8 cellular contexts compared by ENCODE assay signal in genomic region chr17:11997972-11998233, GRCh38. TPM values are rescaled to one million over a fixed set of nuclear protein-coding genes. Genes with fewer than 3 reads are reported as not detected.
DNase-seq lines count a peak whose midpoint lies in the region; ATAC-seq and TF ChIP-seq lines count a peak whose summit lies in the region.

No MANE protein-coding gene starts in this region.

- H3K4me3 ChIP-seq in left lung (peak overlapping the region; percentile 68 to 72), thoracic aorta (peak overlapping the region; percentile 99)

- H3K36me3 ChIP-seq in left lung (peaks cover 0 to under 1% of the 10 kb centered on the region in 2 donors), thoracic aorta (no peaks in the 10 kb centered on the region)

- ATAC-seq in activated naive CD8-positive, alpha-beta T cell treated with anti-CD3 and anti-CD28 coated beads, Interleukin-2, amount 10 ng/mL, durations not matched to agents 7 days and 5 days (ENCODE audit: low read depth) = no peak
- no peak for ATAC-seq in left lung
- ATAC-seq in thoracic aorta (ENCODE audit: insufficient number of reproducible peaks, low FRiP score, low read depth) = no peak
- ATAC-seq in HG02938 (IDR thresholded peaks at IDR 0.05; ENCODE audit: unreplicated experiment) = no peak
- no peak for ATAC-seq in GM19023 (IDR thresholded peaks at IDR 0.05; ENCODE audit: unreplicated experiment)

- POLR2A ChIA-PET in activated naive CD8-positive, alpha-beta T cell treated with anti-CD3 and anti-CD28 coated beads, Interleukin-2, amount 10 ng/mL, durations not matched to agents 7 days and 5 days (lab: Charles Lee) = interaction anchor here (0.7 to 5.8 kb wide), 18 partner anchors 9 to 1298 kb away, joined by 3 to 179 read pairs (median 9); partner anchors contain the start of genes ELAC2 and MAP2K4

- H3K27ac ChIP-seq in left lung = peak overlapping the region; percentile 66 to 96
- H3K27ac ChIP-seq in thoracic aorta = peak overlapping the region; percentile 74 to 93

- TF ChIP-seq CTCF in left lung (IDR thresholded peaks at IDR 0.05) (no peak), thoracic aorta (IDR thresholded peaks at IDR 0.05) (no peak)

- peaks cover 2% of the 10 kb centered on the region for H3K36me3 Mint-ChIP-seq in activated CD4-positive, alpha-beta T cell treated with anti-CD3 and anti-CD28 coated beads, Interleukin-2, amount 10 ng/mL, durations not matched to agents 24 days and 14 days (ENCODE audit: low read depth)
- H3K36me3 Mint-ChIP-seq in activated naive CD8-positive, alpha-beta T cell treated with anti-CD3 and anti-CD28 coated beads, Interleukin-2, amount 10 ng/mL, durations not matched to agents 7 days and 5 days = peaks cover 13% of the 10 kb centered on the region

- peak overlapping the region; percentile 94 for H3K27ac Mint-ChIP-seq in activated CD4-positive, alpha-beta T cell treated with anti-CD3 and anti-CD28 coated beads, Interleukin-2, amount 10 ng/mL, durations not matched to agents 24 days and 14 days
- H3K27ac Mint-ChIP-seq in activated naive CD8-positive, alpha-beta T cell treated with anti-CD3 and anti-CD28 coated beads, Interleukin-2, amount 10 ng/mL, durations not matched to agents 7 days and 5 days = peak overlapping the region; percentile 99

- H3K9me3 ChIP-seq in left lung (no peaks in the 10 kb centered on the region), thoracic aorta (no peaks in the 10 kb centered on the region)

- intact Hi-C loops in activated CD4-positive, alpha-beta T cell treated with anti-CD3 and anti-CD28 coated beads, Interleukin-2, amount 10 ng/mL, durations not matched to agents 24 days and 14 days (cut with micrococcal nuclease) = loop anchor here (1.0 kb wide), 1 partner anchor 22 kb away; the partner anchor contains the start of gene MAP2K4
- intact Hi-C loops in left lung (cut with DNase I) = no loop called here

- no peaks in the 10 kb centered on the region for H3K27me3 Mint-ChIP-seq in activated CD4-positive, alpha-beta T cell treated with anti-CD3 and anti-CD28 coated beads, Interleukin-2, amount 10 ng/mL, durations not matched to agents 24 days and 14 days
- H3K27me3 Mint-ChIP-seq in activated naive CD8-positive, alpha-beta T cell treated with anti-CD3 and anti-CD28 coated beads, Interleukin-2, amount 10 ng/mL, durations not matched to agents 7 days and 5 days = peaks cover 4% of the 10 kb centered on the region

- no peak for DNase-seq in activated CD4-positive, alpha-beta T cell treated with anti-CD3 and anti-CD28 coated beads, Interleukin-2, amount 10 ng/mL, durations not matched to agents 24 days and 14 days
- no peak for DNase-seq in activated CD4-positive, alpha-beta T cell treated with anti-CD3 and anti-CD28 coated beads, Interleukin-2, amount 50 U/mL, for 4 hours
- no peak for DNase-seq in activated naive CD8-positive, alpha-beta T cell treated with anti-CD3 and anti-CD28 coated beads, Interleukin-2, amount 10 ng/mL, durations not matched to agents 7 days and 5 days
- no peak for DNase-seq in left lung
- DNase-seq in thoracic aorta (ENCODE audit: low spot score) = no peak
- DNase-seq in hepatic stellate cell (ENCODE audit: low spot score) = no peak

- peaks cover 12% of the 10 kb centered on the region for H3K4me1 Mint-ChIP-seq in activated CD4-positive, alpha-beta T cell treated with anti-CD3 and anti-CD28 coated beads, Interleukin-2, amount 10 ng/mL, durations not matched to agents 24 days and 14 days
- peaks cover 22% of the 10 kb centered on the region for H3K4me1 Mint-ChIP-seq in activated naive CD8-positive, alpha-beta T cell treated with anti-CD3 and anti-CD28 coated beads, Interleukin-2, amount 10 ng/mL, durations not matched to agents 7 days and 5 days

- peaks cover 6% of the 10 kb centered on the region for H3K9me3 Mint-ChIP-seq in activated CD4-positive, alpha-beta T cell treated with anti-CD3 and anti-CD28 coated beads, Interleukin-2, amount 10 ng/mL, durations not matched to agents 24 days and 14 days
- no peaks in the 10 kb centered on the region for H3K9me3 Mint-ChIP-seq in activated naive CD8-positive, alpha-beta T cell treated with anti-CD3 and anti-CD28 coated beads, Interleukin-2, amount 10 ng/mL, durations not matched to agents 7 days and 5 days

- H3K4me1 ChIP-seq in left lung (no peaks in the 10 kb centered on the region), thoracic aorta (ENCODE audit: control insufficient read depth in 1 of 2, low read depth in 2 of 2) (peaks cover 0 to 6% of the 10 kb centered on the region in 2 donors)

- H3K27me3 ChIP-seq in left lung (no peaks in the 10 kb centered on the region), thoracic aorta (replicated peaks; ENCODE audit: insufficient read depth) (no peaks in the 10 kb centered on the region)

- H3K4me3 Mint-ChIP-seq in activated CD4-positive, alpha-beta T cell treated with anti-CD3 and anti-CD28 coated beads, Interleukin-2, amount 10 ng/mL, durations not matched to agents 24 days and 14 days = peak overlapping the region; percentile 97
- H3K4me3 Mint-ChIP-seq in activated naive CD8-positive, alpha-beta T cell treated with anti-CD3 and anti-CD28 coated beads, Interleukin-2, amount 10 ng/mL, durations not matched to agents 7 days and 5 days = peak overlapping the region; percentile 100

RNA-seq across cellular contexts. Expression of gene ZNF18, which starts 0.6 kb away (rescaled TPM):
- total RNA-seq in activated CD4-positive, alpha-beta T cell treated with anti-CD3 and anti-CD28 coated beads, Interleukin-2, amount 10 ng/mL, durations not matched to agents 24 days and 14 days = 8.0 and 9.3 TPM in 2 replicates
- total RNA-seq in activated naive CD8-positive, alpha-beta T cell treated with anti-CD3 and anti-CD28 coated beads, Interleukin-2, amount 10 ng/mL, durations not matched to agents 7 days and 5 days = 10 to 100 TPM; 16.3 to 18.1 TPM
- total RNA-seq in left lung (1 to 10 TPM; 6.2 to 7.0 TPM), thoracic aorta (10 to 100 TPM in 1 of 2 donors, 1 to 10 TPM in 1; 4.7 to 15.1 TPM)

RNA-seq across cellular contexts. Expression of gene MAP2K4, which starts 22.8 kb away (rescaled TPM):
- total RNA-seq in activated CD4-positive, alpha-beta T cell treated with anti-CD3 and anti-CD28 coated beads, Interleukin-2, amount 10 ng/mL, durations not matched to agents 24 days and 14 days = 32.7 and 35.2 TPM in 2 replicates
- 10 to 100 TPM; 44.6 to 47.1 TPM for total RNA-seq in activated naive CD8-positive, alpha-beta T cell treated with anti-CD3 and anti-CD28 coated beads, Interleukin-2, amount 10 ng/mL, durations not matched to agents 7 days and 5 days
- total RNA-seq in left lung (10 to 100 TPM; 29.4 to 32.2 TPM), thoracic aorta (10 to 100 TPM; 16.7 to 38.7 TPM)
